ENCODE assay signal across 1 cellular context in the genomic region with DNA sequence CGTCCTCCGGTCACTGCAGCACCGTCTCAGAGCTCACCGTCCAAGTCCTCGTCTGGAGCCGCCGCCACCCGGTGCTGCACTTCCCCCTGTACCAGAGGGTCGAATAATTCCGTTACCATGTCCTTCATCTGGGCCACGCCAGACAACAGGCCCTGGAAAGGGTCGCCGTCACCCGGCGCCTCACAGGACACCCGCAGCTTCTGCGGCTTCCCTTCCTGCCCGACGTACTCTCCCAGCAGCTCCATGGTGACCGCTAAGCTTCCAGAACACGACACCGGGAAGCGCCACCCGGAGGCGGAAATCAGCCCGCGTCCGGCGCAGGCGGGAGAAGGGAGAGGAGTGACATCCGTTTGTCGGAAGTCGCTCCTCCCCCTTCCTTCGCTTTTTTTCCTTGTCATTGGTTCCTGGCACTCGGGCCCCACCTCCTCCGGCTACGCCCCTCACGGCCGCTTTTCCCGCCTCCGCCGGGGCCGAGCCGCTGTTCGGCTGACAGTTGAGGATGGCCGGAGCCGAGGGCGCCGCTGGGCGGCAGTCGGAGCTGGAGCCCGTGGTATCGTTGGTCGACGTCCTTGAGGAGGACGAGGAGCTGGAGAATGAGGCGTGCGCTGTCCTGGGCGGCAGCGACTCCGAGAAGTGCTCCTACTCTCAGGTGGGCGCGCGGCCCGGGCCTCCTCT.
A peak's percentile ranks its signal among the peaks of the same experiment; 100 is the strongest.
TF ChIP-seq lines count a peak whose summit lies in the region.

A gene with protein sequence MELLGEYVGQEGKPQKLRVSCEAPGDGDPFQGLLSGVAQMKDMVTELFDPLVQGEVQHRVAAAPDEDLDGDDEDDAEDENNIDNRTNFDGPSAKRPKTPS (minus strand): TSS at position 273 of the 675 bp plus-strand sequence. CDS start 28 bp downstream, at position 245.
A gene with protein sequence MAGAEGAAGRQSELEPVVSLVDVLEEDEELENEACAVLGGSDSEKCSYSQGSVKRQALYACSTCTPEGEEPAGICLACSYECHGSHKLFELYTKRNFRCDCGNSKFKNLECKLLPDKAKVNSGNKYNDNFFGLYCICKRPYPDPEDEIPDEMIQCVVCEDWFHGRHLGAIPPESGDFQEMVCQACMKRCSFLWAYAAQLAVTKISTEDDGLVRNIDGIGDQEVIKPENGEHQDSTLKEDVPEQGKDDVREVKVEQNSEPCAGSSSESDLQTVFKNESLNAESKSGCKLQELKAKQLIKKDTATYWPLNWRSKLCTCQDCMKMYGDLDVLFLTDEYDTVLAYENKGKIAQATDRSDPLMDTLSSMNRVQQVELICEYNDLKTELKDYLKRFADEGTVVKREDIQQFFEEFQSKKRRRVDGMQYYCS (plus strand): TSS at position 464 of the 675 bp plus-strand sequence. CDS start 36 bp downstream, at position 500.

TF ChIP-seq in GM12878, 131 proteins besides CTCF, POLR2A, EP300 and RAD21 (continued from another document and continues in another):
- TF ChIP-seq CEBPB (IDR thresholded peaks at IDR 0.05; ENCODE audit: borderline replicate concordance in 1 of 2, low read depth in 2 of 2, low read length in 2 of 2), result no peak
- no peak for TF ChIP-seq STAT1 (conservative IDR thresholded peaks at IDR 0.05)
- no peak for TF ChIP-seq BRCA1 (IDR thresholded peaks at IDR 0.05; ENCODE audit: low read depth, low read length)
- 0 out of 2 replicates have a peak, but pooled peaks have one; percentile 47 for TF ChIP-seq SMARCA5 (IDR thresholded peaks at IDR 0.05)
- no peak for TF ChIP-seq CHD1 (IDR thresholded peaks at IDR 0.05; ENCODE audit: low read depth, low read length)
- TF ChIP-seq MTA2 (IDR thresholded peaks at IDR 0.05; ENCODE audit: low read depth), result peak; percentile 43; the same call in 1 of the 2 replicates
- TF ChIP-seq, protein P1, sequence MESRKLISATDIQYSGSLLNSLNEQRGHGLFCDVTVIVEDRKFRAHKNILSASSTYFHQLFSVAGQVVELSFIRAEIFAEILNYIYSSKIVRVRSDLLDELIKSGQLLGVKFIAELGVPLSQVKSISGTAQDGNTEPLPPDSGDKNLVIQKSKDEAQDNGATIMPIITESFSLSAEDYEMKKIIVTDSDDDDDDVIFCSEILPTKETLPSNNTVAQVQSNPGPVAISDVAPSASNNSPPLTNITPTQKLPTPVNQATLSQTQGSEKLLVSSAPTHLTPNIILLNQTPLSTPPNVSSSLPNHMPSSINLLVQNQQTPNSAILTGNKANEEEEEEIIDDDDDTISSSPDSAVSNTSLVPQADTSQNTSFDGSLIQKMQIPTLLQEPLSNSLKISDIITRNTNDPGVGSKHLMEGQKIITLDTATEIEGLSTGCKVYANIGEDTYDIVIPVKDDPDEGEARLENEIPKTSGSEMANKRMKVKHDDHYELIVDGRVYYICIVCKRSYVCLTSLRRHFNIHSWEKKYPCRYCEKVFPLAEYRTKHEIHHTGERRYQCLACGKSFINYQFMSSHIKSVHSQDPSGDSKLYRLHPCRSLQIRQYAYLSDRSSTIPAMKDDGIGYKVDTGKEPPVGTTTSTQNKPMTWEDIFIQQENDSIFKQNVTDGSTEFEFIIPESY (IDR thresholded peaks at IDR 0.05), result no peak
- TF ChIP-seq WRNIP1 (IDR thresholded peaks at IDR 0.05; ENCODE audit: borderline replicate concordance, low read depth, low read length), result no peak
- TF ChIP-seq DPF2 (IDR thresholded peaks at IDR 0.05), result peak; percentile 51; the same call in 1 of the 2 replicates
- TF ChIP-seq, protein P2, sequence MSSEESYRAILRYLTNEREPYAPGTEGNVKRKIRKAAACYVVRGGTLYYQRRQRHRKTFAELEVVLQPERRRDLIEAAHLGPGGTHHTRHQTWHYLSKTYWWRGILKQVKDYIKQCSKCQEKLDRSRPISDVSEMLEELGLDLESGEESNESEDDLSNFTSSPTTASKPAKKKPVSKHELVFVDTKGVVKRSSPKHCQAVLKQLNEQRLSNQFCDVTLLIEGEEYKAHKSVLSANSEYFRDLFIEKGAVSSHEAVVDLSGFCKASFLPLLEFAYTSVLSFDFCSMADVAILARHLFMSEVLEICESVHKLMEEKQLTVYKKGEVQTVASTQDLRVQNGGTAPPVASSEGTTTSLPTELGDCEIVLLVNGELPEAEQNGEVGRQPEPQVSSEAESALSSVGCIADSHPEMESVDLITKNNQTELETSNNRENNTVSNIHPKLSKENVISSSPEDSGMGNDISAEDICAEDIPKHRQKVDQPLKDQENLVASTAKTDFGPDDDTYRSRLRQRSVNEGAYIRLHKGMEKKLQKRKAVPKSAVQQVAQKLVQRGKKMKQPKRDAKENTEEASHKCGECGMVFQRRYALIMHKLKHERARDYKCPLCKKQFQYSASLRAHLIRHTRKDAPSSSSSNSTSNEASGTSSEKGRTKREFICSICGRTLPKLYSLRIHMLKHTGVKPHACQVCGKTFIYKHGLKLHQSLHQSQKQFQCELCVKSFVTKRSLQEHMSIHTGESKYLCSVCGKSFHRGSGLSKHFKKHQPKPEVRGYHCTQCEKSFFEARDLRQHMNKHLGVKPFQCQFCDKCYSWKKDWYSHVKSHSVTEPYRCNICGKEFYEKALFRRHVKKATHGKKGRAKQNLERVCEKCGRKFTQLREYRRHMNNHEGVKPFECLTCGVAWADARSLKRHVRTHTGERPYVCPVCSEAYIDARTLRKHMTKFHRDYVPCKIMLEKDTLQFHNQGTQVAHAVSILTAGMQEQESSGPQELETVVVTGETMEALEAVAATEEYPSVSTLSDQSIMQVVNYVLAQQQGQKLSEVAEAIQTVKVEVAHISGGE (CRISPR knock-in tag; IDR thresholded peaks at IDR 0.05), result peak; percentile 30; the same call in 1 of the 2 replicates
- TF ChIP-seq, protein P3, sequence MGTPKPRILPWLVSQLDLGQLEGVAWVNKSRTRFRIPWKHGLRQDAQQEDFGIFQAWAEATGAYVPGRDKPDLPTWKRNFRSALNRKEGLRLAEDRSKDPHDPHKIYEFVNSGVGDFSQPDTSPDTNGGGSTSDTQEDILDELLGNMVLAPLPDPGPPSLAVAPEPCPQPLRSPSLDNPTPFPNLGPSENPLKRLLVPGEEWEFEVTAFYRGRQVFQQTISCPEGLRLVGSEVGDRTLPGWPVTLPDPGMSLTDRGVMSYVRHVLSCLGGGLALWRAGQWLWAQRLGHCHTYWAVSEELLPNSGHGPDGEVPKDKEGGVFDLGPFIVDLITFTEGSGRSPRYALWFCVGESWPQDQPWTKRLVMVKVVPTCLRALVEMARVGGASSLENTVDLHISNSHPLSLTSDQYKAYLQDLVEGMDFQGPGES (IDR thresholded peaks at IDR 0.05), result no peak
- no peak for TF ChIP-seq MEF2B (IDR thresholded peaks at IDR 0.05; ENCODE audit: partially characterized antibody, poor library complexity, severe bottlenecking)
- TF ChIP-seq CBX3 (IDR thresholded peaks at IDR 0.05; ENCODE audit: borderline replicate concordance, low read depth), result no peak
- TF ChIP-seq NFIC (IDR thresholded peaks at IDR 0.05; ENCODE audit: low read depth, low read length), result no peak
- TF ChIP-seq ZNF274 (IDR thresholded peaks at IDR 0.05; ENCODE audit: insufficient read depth, insufficient read length), result no peak
- TF ChIP-seq ZNF384 (IDR thresholded peaks at IDR 0.05; ENCODE audit: borderline replicate concordance, low read depth, low read length), result no peak
- TF ChIP-seq GATAD2B (conservative IDR thresholded peaks at IDR 0.05; ENCODE audit: low read depth), result peak; percentile 78; the same call in 1 of the 2 replicates
- peak in 1 of 2 experiments; percentile 37; a peak in 1 of 3 replicates for TF ChIP-seq EGR1 (IDR thresholded peaks at IDR 0.05; ENCODE audit: borderline replicate concordance in 1 of 2, low read depth in 2 of 2, low read length in 2 of 2)
- no peak for TF ChIP-seq SUPT20H (IDR thresholded peaks at IDR 0.05; ENCODE audit: borderline replicate concordance, control insufficient read depth, low read depth, low read length)
- peak; percentile 83 for TF ChIP-seq CBFB (IDR thresholded peaks at IDR 0.05; ENCODE audit: low read depth)
- TF ChIP-seq, protein P4, sequence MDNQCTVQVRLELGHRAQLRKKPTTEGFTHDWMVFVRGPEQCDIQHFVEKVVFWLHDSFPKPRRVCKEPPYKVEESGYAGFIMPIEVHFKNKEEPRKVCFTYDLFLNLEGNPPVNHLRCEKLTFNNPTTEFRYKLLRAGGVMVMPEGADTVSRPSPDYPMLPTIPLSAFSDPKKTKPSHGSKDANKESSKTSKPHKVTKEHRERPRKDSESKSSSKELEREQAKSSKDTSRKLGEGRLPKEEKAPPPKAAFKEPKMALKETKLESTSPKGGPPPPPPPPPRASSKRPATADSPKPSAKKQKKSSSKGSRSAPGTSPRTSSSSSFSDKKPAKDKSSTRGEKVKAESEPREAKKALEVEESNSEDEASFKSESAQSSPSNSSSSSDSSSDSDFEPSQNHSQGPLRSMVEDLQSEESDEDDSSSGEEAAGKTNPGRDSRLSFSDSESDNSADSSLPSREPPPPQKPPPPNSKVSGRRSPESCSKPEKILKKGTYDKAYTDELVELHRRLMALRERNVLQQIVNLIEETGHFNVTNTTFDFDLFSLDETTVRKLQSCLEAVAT (IDR thresholded peaks at IDR 0.05), result no peak
- TF ChIP-seq POLR2AphosphoS2 (IDR thresholded peaks at IDR 0.05; ENCODE audit: low read depth, low read length), result peak; percentile 53; the same call in 1 of the 2 replicates
- TF ChIP-seq IRF4 (IDR thresholded peaks at IDR 0.05; ENCODE audit: low read depth, low read length), result no peak
- TF ChIP-seq, protein P5, sequence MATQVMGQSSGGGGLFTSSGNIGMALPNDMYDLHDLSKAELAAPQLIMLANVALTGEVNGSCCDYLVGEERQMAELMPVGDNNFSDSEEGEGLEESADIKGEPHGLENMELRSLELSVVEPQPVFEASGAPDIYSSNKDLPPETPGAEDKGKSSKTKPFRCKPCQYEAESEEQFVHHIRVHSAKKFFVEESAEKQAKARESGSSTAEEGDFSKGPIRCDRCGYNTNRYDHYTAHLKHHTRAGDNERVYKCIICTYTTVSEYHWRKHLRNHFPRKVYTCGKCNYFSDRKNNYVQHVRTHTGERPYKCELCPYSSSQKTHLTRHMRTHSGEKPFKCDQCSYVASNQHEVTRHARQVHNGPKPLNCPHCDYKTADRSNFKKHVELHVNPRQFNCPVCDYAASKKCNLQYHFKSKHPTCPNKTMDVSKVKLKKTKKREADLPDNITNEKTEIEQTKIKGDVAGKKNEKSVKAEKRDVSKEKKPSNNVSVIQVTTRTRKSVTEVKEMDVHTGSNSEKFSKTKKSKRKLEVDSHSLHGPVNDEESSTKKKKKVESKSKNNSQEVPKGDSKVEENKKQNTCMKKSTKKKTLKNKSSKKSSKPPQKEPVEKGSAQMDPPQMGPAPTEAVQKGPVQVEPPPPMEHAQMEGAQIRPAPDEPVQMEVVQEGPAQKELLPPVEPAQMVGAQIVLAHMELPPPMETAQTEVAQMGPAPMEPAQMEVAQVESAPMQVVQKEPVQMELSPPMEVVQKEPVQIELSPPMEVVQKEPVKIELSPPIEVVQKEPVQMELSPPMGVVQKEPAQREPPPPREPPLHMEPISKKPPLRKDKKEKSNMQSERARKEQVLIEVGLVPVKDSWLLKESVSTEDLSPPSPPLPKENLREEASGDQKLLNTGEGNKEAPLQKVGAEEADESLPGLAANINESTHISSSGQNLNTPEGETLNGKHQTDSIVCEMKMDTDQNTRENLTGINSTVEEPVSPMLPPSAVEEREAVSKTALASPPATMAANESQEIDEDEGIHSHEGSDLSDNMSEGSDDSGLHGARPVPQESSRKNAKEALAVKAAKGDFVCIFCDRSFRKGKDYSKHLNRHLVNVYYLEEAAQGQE (IDR thresholded peaks at IDR 0.05; ENCODE audit: low read depth, low read length), result 0 out of 2 replicates have a peak, but pooled peaks have one; percentile 11
- TF ChIP-seq, protein P6, sequence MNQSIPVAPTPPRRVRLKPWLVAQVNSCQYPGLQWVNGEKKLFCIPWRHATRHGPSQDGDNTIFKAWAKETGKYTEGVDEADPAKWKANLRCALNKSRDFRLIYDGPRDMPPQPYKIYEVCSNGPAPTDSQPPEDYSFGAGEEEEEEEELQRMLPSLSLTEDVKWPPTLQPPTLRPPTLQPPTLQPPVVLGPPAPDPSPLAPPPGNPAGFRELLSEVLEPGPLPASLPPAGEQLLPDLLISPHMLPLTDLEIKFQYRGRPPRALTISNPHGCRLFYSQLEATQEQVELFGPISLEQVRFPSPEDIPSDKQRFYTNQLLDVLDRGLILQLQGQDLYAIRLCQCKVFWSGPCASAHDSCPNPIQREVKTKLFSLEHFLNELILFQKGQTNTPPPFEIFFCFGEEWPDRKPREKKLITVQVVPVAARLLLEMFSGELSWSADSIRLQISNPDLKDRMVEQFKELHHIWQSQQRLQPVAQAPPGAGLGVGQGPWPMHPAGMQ (IDR thresholded peaks at IDR 0.05; ENCODE audit: borderline replicate concordance), result no peak
- TF ChIP-seq, protein P7, sequence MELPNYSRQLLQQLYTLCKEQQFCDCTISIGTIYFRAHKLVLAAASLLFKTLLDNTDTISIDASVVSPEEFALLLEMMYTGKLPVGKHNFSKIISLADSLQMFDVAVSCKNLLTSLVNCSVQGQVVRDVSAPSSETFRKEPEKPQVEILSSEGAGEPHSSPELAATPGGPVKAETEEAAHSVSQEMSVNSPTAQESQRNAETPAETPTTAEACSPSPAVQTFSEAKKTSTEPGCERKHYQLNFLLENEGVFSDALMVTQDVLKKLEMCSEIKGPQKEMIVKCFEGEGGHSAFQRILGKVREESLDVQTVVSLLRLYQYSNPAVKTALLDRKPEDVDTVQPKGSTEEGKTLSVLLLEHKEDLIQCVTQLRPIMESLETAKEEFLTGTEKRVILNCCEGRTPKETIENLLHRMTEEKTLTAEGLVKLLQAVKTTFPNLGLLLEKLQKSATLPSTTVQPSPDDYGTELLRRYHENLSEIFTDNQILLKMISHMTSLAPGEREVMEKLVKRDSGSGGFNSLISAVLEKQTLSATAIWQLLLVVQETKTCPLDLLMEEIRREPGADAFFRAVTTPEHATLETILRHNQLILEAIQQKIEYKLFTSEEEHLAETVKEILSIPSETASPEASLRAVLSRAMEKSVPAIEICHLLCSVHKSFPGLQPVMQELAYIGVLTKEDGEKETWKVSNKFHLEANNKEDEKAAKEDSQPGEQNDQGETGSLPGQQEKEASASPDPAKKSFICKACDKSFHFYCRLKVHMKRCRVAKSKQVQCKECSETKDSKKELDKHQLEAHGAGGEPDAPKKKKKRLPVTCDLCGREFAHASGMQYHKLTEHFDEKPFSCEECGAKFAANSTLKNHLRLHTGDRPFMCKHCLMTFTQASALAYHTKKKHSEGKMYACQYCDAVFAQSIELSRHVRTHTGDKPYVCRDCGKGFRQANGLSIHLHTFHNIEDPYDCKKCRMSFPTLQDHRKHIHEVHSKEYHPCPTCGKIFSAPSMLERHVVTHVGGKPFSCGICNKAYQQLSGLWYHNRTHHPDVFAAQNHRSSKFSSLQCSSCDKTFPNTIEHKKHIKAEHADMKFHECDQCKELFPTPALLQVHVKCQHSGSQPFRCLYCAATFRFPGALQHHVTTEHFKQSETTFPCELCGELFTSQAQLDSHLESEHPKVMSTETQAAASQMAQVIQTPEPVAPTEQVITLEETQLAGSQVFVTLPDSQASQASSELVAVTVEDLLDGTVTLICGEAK (IDR thresholded peaks at IDR 0.05; ENCODE audit: borderline replicate concordance), result peak; percentile 94
- peak; percentile 25; the same call in 1 of the 2 replicates for TF ChIP-seq NR2F1 (conservative IDR thresholded peaks at IDR 0.05)
- TF ChIP-seq, protein P8, sequence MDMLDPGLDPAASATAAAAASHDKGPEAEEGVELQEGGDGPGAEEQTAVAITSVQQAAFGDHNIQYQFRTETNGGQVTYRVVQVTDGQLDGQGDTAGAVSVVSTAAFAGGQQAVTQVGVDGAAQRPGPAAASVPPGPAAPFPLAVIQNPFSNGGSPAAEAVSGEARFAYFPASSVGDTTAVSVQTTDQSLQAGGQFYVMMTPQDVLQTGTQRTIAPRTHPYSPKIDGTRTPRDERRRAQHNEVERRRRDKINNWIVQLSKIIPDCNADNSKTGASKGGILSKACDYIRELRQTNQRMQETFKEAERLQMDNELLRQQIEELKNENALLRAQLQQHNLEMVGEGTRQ (IDR thresholded peaks at IDR 0.05; ENCODE audit: borderline replicate concordance, low read depth, low read length), result no peak
- peak; percentile 56 for TF ChIP-seq RUNX3 (IDR thresholded peaks at IDR 0.05; ENCODE audit: low read length)
- TF ChIP-seq NR2C1 (IDR thresholded peaks at IDR 0.05), result peak; percentile 86
